ENCODE assay signal across 17 cellular contexts in the genomic region with DNA sequence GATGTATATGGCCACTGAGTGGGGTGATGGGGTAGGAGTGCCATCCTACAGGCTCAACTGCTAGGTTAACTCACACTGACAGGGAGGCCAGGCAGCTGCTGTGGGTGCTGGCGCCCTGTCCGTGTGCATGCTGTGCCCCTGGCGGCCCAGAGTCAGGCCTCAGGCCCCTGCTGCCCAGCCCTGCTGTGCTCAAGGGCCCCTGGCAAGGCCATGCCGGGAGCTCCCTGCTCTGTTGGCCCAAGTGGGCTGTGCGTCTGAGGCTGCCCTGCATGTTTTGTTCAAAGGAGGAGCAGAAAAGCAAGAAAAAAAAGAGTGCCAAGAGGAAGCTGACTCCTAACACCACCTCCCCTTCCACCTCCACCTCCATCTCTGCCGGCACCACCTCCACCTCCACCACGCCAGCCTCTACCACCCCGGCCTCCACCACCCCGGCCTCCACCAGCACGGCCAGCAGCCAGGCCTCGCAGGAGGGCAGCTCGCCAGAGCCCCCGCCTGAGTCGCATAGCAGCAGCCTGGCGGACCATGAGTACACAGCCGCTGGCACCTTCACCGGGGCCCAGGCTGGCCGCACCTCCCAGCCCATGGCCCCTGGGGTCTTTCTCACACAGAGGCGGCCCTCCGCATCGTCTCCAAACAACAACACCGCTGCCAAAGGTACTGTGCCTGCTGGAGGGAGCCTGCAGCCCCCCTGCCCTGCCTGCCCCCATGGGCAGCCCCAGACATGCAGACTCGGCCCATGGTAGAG.
DNase-seq lines count a peak whose midpoint lies in the region; ATAC-seq, FAIRE-seq and TF ChIP-seq lines count a peak whose summit lies in the region.
"Had no signal": no experiment of that assay in that cellular context is flagged by ENCODE, and none has a peak within 500 bp of the region (broad histone marks: within the 10 kb centered on the region; RNA-seq: fewer than 3 reads in every experiment).

No MANE protein-coding gene starts in this region.

- TF ChIP-seq CTCF in SK-N-SH (IDR thresholded peaks at IDR 0.05) (no peak), kidney (IDR thresholded peaks at IDR 0.05; ENCODE audit: borderline replicate concordance, extremely low read depth, insufficient read depth) (no peak), suprapubic skin (IDR thresholded peaks at IDR 0.05) (no peak)

- TF ChIP-seq POLR2A in suprapubic skin (IDR thresholded peaks at IDR 0.05): no peak

- H3K27me3 ChIP-seq in SK-N-SH (ENCODE audit: insufficient read depth) (no peaks in the 10 kb centered on the region), suprapubic skin (no peaks in the 10 kb centered on the region), small intestine (ENCODE audit: control insufficient read depth in 2 of 2, insufficient read depth in 2 of 2, low read length in 2 of 2) (no peaks in the 10 kb centered on the region)
- H3K27me3 ChIP-seq: brain microvascular endothelial cell, SJSA1 had no signal

- H3K27me3 Mint-ChIP-seq in activated T-cell treated with anti-CD3 and anti-CD28 coated beads, Interleukin-2, amount 50 U/mL, for 4 hours (ENCODE audit: low read depth): no peaks in the 10 kb centered on the region
- H3K27me3 Mint-ChIP-seq: progenitor cell of endocrine pancreas had no signal

- no peaks in the 10 kb centered on the region for H3K79me2 ChIP-seq in SK-N-SH (ENCODE audit: insufficient read depth)

- H3K4me1 Mint-ChIP-seq in activated T-cell treated with anti-CD3 and anti-CD28 coated beads, Interleukin-2, amount 50 U/mL, for 4 hours (ENCODE audit: low read depth): no peaks in the 10 kb centered on the region

- no peak for TF ChIP-seq EP300 in SK-N-SH (IDR thresholded peaks at IDR 0.05; ENCODE audit: borderline replicate concordance in 1 of 2, low read depth in 1 of 2, low read length in 1 of 2)
- TF ChIP-seq EP300 in suprapubic skin (IDR thresholded peaks at IDR 0.05): no peak

- H3K27ac ChIP-seq in SK-N-SH (ENCODE audit: low read depth in 2 of 2, low read length in 1 of 2) (no peak overlapping the region), kidney (ENCODE audit: low read depth in 2 of 2, low read length in 2 of 2) (no peak overlapping the region), suprapubic skin (no peak overlapping the region), small intestine (ENCODE audit: low read depth in 1 of 2, low read length in 1 of 2) (no peak overlapping the region)
- H3K27ac ChIP-seq: 22Rv1, brain microvascular endothelial cell, SJSA1, VCaP had no signal

- peak; percentile 10 for DNase-seq in SK-N-SH
- peak; percentile 1 for DNase-seq in activated T-cell treated with anti-CD3 and anti-CD28 coated beads, Interleukin-2, amount 50 U/mL, for 4 hours
- peak; percentile 54 for DNase-seq in kidney
- peak; percentile 48 to 58 for DNase-seq in suprapubic skin (ENCODE audit: low spot score in 2 of 2)
- DNase-seq in AG08396 (ENCODE audit: low spot score): no peak
- DNase-seq in small intestine: no peak
- no peak for DNase-seq in NCI-H2107 (lab: John Stamatoyannopoulos, UW)
- DNase-seq: brain microvascular endothelial cell; effector memory CD4-positive, alpha-beta T cell; foreskin fibroblast had no signal

- TF ChIP-seq RAD21 in SK-N-SH (IDR thresholded peaks at IDR 0.05; ENCODE audit: low read length): no peak

- FAIRE-seq in kidney (lab: Jason Lieb, UNC) (no peak), small intestine (lab: Jason Lieb, UNC) (no peak)
- FAIRE-seq: HTR-8/SVneo had no signal

- WGBS in SK-N-SH (ENCODE audit: low lambda C conversion rate): 95% methylated on average over 13 of the region's 23 CpGs
- WGBS in suprapubic skin: 96% methylated on average over 17 of the region's 23 CpGs
- 93 to 97% (median 95%) methylated on average over 21 to 23 of the region's 23 CpGs for WGBS in small intestine, 3 donors

- H3K9me2 ChIP-seq in SK-N-SH: no peaks in the 10 kb centered on the region

- peaks cover 7% of the 10 kb centered on the region; the same call in 1 of the 2 replicates for H4K20me1 ChIP-seq in SK-N-SH (ENCODE audit: insufficient read depth)

- intact Hi-C loops in kidney (cut with DNase I): no loop called here

- peaks cover 13% of the 10 kb centered on the region for H3K36me3 Mint-ChIP-seq in activated T-cell treated with anti-CD3 and anti-CD28 coated beads, Interleukin-2, amount 50 U/mL, for 4 hours (ENCODE audit: insufficient read depth)

- no peak overlapping the region for H3K4me2 ChIP-seq in SK-N-SH

- CTCF ChIA-PET in SK-N-SH (lab: Yijun Ruan, JAX): interaction anchor here (0.6 to 2.1 kb wide), 2 partner anchors 286 to 556 kb away, joined by 3 to 7 read pairs; no protein-coding TSS in a partner anchor

- POLR2A ChIA-PET in SK-N-SH (lab: Yijun Ruan, JAX): no interaction called here

- peaks cover 3% of the 10 kb centered on the region for H3F3A ChIP-seq in SK-N-SH (replicated peaks; ENCODE audit: insufficient read depth)

- H3K4me3 ChIP-seq in SK-N-SH (ENCODE audit: low read depth in 2 of 2, low read length in 1 of 2) (no peak overlapping the region), kidney (ENCODE audit: low read length in 2 of 2) (no peak overlapping the region), suprapubic skin (no peak overlapping the region), small intestine (ENCODE audit: low read depth in 1 of 2, low read length in 2 of 2) (no peak overlapping the region)
- H3K4me3 ChIP-seq: SJSA1 had no signal

- no peak overlapping the region for H2AFZ ChIP-seq in SK-N-SH (ENCODE audit: low read depth)

- ATAC-seq in SK-N-SH treated with all-trans-retinoic acid at 6 μM for 48 hours: no peak
- no peak for ATAC-seq in activated T-cell treated with anti-CD3 and anti-CD28 coated beads, Interleukin-2, amount 50 U/mL, for 4 hours
- ATAC-seq: CD8-positive, alpha-beta T cell had no signal

- H3K9me3 ChIP-seq in SK-N-SH (no peaks in the 10 kb centered on the region), kidney (ENCODE audit: control insufficient read depth in 1 of 2, low read length in 2 of 2) (no peaks in the 10 kb centered on the region), suprapubic skin (no peaks in the 10 kb centered on the region), small intestine (ENCODE audit: control insufficient read depth, low read depth) (no peaks in the 10 kb centered on the region)
- H3K9me3 ChIP-seq: SJSA1 had no signal

- H3K9me3 Mint-ChIP-seq in activated T-cell treated with anti-CD3 and anti-CD28 coated beads, Interleukin-2, amount 50 U/mL, for 4 hours: no peaks in the 10 kb centered on the region
- H3K9me3 Mint-ChIP-seq: CD8-positive, alpha-beta T cell had no signal

- H3K36me3 ChIP-seq in SK-N-SH (replicated peaks in 1 of 2; ENCODE audit: control insufficient read depth in 1 of 2, insufficient read depth in 2 of 2, low read length in 1 of 2) (peaks cover 0 to 16% of the 10 kb centered on the region in 2 experiments), kidney (ENCODE audit: control insufficient read depth in 1 of 2, insufficient read depth in 2 of 2, low read length in 2 of 2) (peaks cover 6 to 8% of the 10 kb centered on the region in 2 donors), suprapubic skin (peaks cover 54% of the 10 kb centered on the region), small intestine (ENCODE audit: control insufficient read depth in 2 of 2, insufficient read depth in 2 of 2, low read length in 2 of 2) (peaks cover 11 to 14% of the 10 kb centered on the region in 2 donors)
- H3K36me3 ChIP-seq: brain microvascular endothelial cell had no signal

- H3K4me3 Mint-ChIP-seq in activated T-cell treated with anti-CD3 and anti-CD28 coated beads, Interleukin-2, amount 50 U/mL, for 4 hours: no peak overlapping the region
- H3K4me3 Mint-ChIP-seq: CD8-positive, alpha-beta T cell had no signal

- peaks cover 0 to 10% of the 10 kb centered on the region in 2 experiments; a peak in 1 of 4 replicates for H3K4me1 ChIP-seq in SK-N-SH (ENCODE audit: control insufficient read depth in 1 of 2, insufficient read depth in 2 of 2, low read depth in 1 of 2, low read length in 1 of 2)
- H3K4me1 ChIP-seq in kidney (ENCODE audit: control insufficient read depth in 1 of 2, insufficient read depth in 1 of 2, low read depth in 1 of 2, low read length in 2 of 2): no peaks in the 10 kb centered on the region
- no peaks in the 10 kb centered on the region for H3K4me1 ChIP-seq in suprapubic skin
- no peaks in the 10 kb centered on the region for H3K4me1 ChIP-seq in small intestine (ENCODE audit: control insufficient read depth in 2 of 2, insufficient read depth in 1 of 2, low read depth in 1 of 2, low read length in 1 of 2)
- H3K4me1 ChIP-seq: SJSA1 had no signal

- no peak overlapping the region for H3K9ac ChIP-seq in SK-N-SH
- H3K9ac ChIP-seq in kidney (ENCODE audit: low read length in 2 of 2): no peak overlapping the region

TF ChIP-seq in SK-N-SH, 30 proteins besides CTCF, POLR2A, EP300 and RAD21 (continues in another document):
- TF ChIP-seq, protein P1, sequence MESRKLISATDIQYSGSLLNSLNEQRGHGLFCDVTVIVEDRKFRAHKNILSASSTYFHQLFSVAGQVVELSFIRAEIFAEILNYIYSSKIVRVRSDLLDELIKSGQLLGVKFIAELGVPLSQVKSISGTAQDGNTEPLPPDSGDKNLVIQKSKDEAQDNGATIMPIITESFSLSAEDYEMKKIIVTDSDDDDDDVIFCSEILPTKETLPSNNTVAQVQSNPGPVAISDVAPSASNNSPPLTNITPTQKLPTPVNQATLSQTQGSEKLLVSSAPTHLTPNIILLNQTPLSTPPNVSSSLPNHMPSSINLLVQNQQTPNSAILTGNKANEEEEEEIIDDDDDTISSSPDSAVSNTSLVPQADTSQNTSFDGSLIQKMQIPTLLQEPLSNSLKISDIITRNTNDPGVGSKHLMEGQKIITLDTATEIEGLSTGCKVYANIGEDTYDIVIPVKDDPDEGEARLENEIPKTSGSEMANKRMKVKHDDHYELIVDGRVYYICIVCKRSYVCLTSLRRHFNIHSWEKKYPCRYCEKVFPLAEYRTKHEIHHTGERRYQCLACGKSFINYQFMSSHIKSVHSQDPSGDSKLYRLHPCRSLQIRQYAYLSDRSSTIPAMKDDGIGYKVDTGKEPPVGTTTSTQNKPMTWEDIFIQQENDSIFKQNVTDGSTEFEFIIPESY (IDR thresholded peaks at IDR 0.05; ENCODE audit: borderline replicate concordance, low read depth): no peak
- no peak for TF ChIP-seq TCF12 (IDR thresholded peaks at IDR 0.05)

TF ChIP-seq in SK-N-SH treated with all-trans-retinoic acid at 6 μM for 48 hours, 23 proteins besides CTCF, POLR2A, EP300 and RAD21:
- no peak for TF ChIP-seq ESRRG (CRISPR knock-in tag; IDR thresholded peaks at IDR 0.05)
- no peak for TF ChIP-seq TCF4 (CRISPR knock-in tag; IDR thresholded peaks at IDR 0.05; ENCODE audit: borderline replicate concordance)
- no peak for TF ChIP-seq ZNF8 (CRISPR knock-in tag; IDR thresholded peaks at IDR 0.05)
- no peak for TF ChIP-seq ZNF70 (CRISPR knock-in tag; IDR thresholded peaks at IDR 0.05)
TF ChIP-seq in SK-N-SH treated with all-trans-retinoic acid at 6 μM for 48 hours: peak in this region for 0.

Comparison
In these comparisons a context has a peak if more than half of its experiments do, and no peak if none do; other contexts are left out.
1. DNase-seq: peak in SK-N-SH (single experiment), activated T-cell treated with anti-CD3 and anti-CD28 coated beads, Interleukin-2, amount 50 U/mL, for 4 hours (single experiment), kidney (single experiment) and suprapubic skin (2 of 2); none in AG08396 (single experiment), small intestine (single experiment) and NCI-H2107 (single experiment).